In genomic region chr22:23801886-23802377, GRCh38 we compare ENCODE assay signal across 22 cellular contexts. TPM values are rescaled to one million over a fixed set of nuclear protein-coding genes. Genes with fewer than 3 reads are reported as not detected.
A peak's percentile ranks its signal among the peaks of the same experiment; 100 is the strongest.
DNase-seq lines count a peak whose midpoint lies in the region; ATAC-seq, FAIRE-seq and TF ChIP-seq lines count a peak whose summit lies in the region.
"Had no signal": no experiment of that assay in that cellular context is flagged by ENCODE, and none has a peak within 500 bp of the region (broad histone marks: within the 10 kb centered on the region; RNA-seq: fewer than 3 reads in every experiment).

No MANE protein-coding gene starts in this region.

- peaks cover 0 to 42% (median 11%) of the 10 kb centered on the region in 11 experiments; a peak in 11 of 22 replicates for H4K20me1 ChIP-seq in BLaER1 treated with 17β-estradiol and CSF1 and Interleukin-3, amounts not matched to agents 10 nM and 100 nM
- H4K20me1 ChIP-seq in SU-DHL-6 (ENCODE audit: low read depth, low read length): no peaks in the 10 kb centered on the region

- H2AFZ ChIP-seq in SU-DHL-6 (ENCODE audit: low read depth, low read length, severe bottlenecking): no peak overlapping the region
- H2AFZ ChIP-seq: GM23338 had no signal

- DNase-seq in kidney (peak; percentile 29), hypothalamus (lab: John Stamatoyannopoulos, UW) (no peak), left lung (no peak)
- DNase-seq: activated CD4-positive, alpha-beta T cell treated with anti-CD3 and anti-CD28 coated beads for 36 hours; activated T-cell treated with anti-CD3 and anti-CD28 coated beads, Interleukin-2, amount 50 U/mL, for 48 hours; C1 segment of cervical spinal cord; caudate nucleus; dorsolateral prefrontal cortex; left ventricle myocardium inferior; NCI-H1105; NCI-H2081; NCI-H446; PC-3; Right ventricle myocardium superior; sigmoid colon had no signal

- FAIRE-seq in kidney (lab: Jason Lieb, UNC): no peak

- H3K79me2 ChIP-seq in SU-DHL-6 (ENCODE audit: insufficient read depth, low read length): peaks cover 20% of the 10 kb centered on the region

- H3K9ac ChIP-seq in BLaER1 treated with 17β-estradiol and CSF1 and Interleukin-3, amounts not matched to agents 10 nM and 100 nM: peak overlapping the region; percentile 4 to 69 (median 53); a peak in 17 of 22 replicates
- H3K9ac ChIP-seq in SU-DHL-6 (ENCODE audit: low read length): peak overlapping the region; percentile 64
- no peak overlapping the region for H3K9ac ChIP-seq in kidney (ENCODE audit: low read length in 2 of 2)

- peaks cover 71% of the 10 kb centered on the region for H3F3A ChIP-seq in SU-DHL-6 (ENCODE audit: insufficient read depth)

- no peak for TF ChIP-seq CTCF in SU-DHL-6 (IDR thresholded peaks at IDR 0.05; ENCODE audit: insufficient read depth, low read length, poor library complexity, severe bottlenecking)
- TF ChIP-seq CTCF in kidney (IDR thresholded peaks at IDR 0.05; ENCODE audit: borderline replicate concordance, extremely low read depth, insufficient read depth): no peak
- TF ChIP-seq CTCF in left lung (IDR thresholded peaks at IDR 0.05): no peak

- intact Hi-C loops in kidney (cut with DNase I) (no loop called here), left lung (cut with DNase I) (no loop called here)

- H3K27ac ChIP-seq in BLaER1 treated with 17β-estradiol and CSF1 and Interleukin-3, amounts not matched to agents 10 nM and 100 nM: peak overlapping the region in 10 of 11 experiments; percentile 42 to 86 (median 78); a peak in 18 of 22 replicates
- H3K27ac ChIP-seq in SU-DHL-6 (ENCODE audit: low read depth, low read length) (peak overlapping the region; percentile 96), kidney (ENCODE audit: low read depth in 2 of 2, low read length in 2 of 2) (no peak overlapping the region), left lung (no peak overlapping the region)
- H3K27ac ChIP-seq: epithelial cell of prostate, left ventricle myocardium inferior, sigmoid colon, suprapubic skin had no signal

- no peaks in the 10 kb centered on the region for H3K27me3 ChIP-seq in BLaER1 treated with 17β-estradiol and CSF1 and Interleukin-3, amounts not matched to agents 10 nM and 100 nM
- H3K27me3 ChIP-seq in SU-DHL-6 (ENCODE audit: low read length) (no peaks in the 10 kb centered on the region), left lung (no peaks in the 10 kb centered on the region)
- H3K27me3 ChIP-seq: dorsolateral prefrontal cortex, sigmoid colon, suprapubic skin had no signal

- H3K36me3 ChIP-seq in BLaER1 treated with 17β-estradiol and CSF1 and Interleukin-3, amounts not matched to agents 10 nM and 100 nM: peaks cover 74 to 97% (median 88%) of the 10 kb centered on the region in 11 experiments
- no peaks in the 10 kb centered on the region for H3K36me3 ChIP-seq in SU-DHL-6 (ENCODE audit: low read length)
- H3K36me3 ChIP-seq in kidney (ENCODE audit: control insufficient read depth in 1 of 2, insufficient read depth in 2 of 2, low read length in 2 of 2): peaks cover 31 to 56% of the 10 kb centered on the region in 2 donors
- peaks cover 0 to 93% of the 10 kb centered on the region in 2 donors for H3K36me3 ChIP-seq in left lung

- no peaks in the 10 kb centered on the region for H3K9me2 ChIP-seq in SU-DHL-6 (replicated peaks; ENCODE audit: insufficient read depth, low read length)

- peaks cover 24 to 51% (median 49%) of the 10 kb centered on the region in 10 experiments for H3K4me1 ChIP-seq in BLaER1 treated with 17β-estradiol and CSF1 and Interleukin-3, amounts not matched to agents 10 nM and 100 nM
- H3K4me1 ChIP-seq in kidney (ENCODE audit: control insufficient read depth in 1 of 2, insufficient read depth in 1 of 2, low read depth in 1 of 2, low read length in 2 of 2): no peaks in the 10 kb centered on the region
- H3K4me1 ChIP-seq in left lung: no peaks in the 10 kb centered on the region
- H3K4me1 ChIP-seq: sigmoid colon, suprapubic skin had no signal

- no peak for ATAC-seq in HG03457 (IDR thresholded peaks at IDR 0.05; ENCODE audit: unreplicated experiment)
- no peak for ATAC-seq in left lung
- ATAC-seq: activated CD4-positive, alpha-beta T cell treated with anti-CD3 and anti-CD28 coated beads for 36 hours; GM23338; PC-3 had no signal

- H3K9me3 ChIP-seq in BLaER1 treated with 17β-estradiol and CSF1 and Interleukin-3, amounts not matched to agents 10 nM and 100 nM (replicated peaks in 1 of 11): no peaks in the 10 kb centered on the region
- no peaks in the 10 kb centered on the region for H3K9me3 ChIP-seq in SU-DHL-6 (ENCODE audit: insufficient read depth, low read length)
- H3K9me3 ChIP-seq in kidney (ENCODE audit: control insufficient read depth in 1 of 2, low read length in 2 of 2): no peaks in the 10 kb centered on the region
- no peaks in the 10 kb centered on the region for H3K9me3 ChIP-seq in left lung
- H3K9me3 ChIP-seq: left ventricle myocardium inferior, sigmoid colon, suprapubic skin had no signal

- peak overlapping the region; percentile 69 to 90 (median 81) for H3K4me2 ChIP-seq in BLaER1 treated with 17β-estradiol and CSF1 and Interleukin-3, amounts not matched to agents 10 nM and 100 nM
- H3K4me2 ChIP-seq in SU-DHL-6 (ENCODE audit: low read depth, low read length, poor library complexity, severe bottlenecking): peak overlapping the region; percentile 98
- H3K4me2 ChIP-seq: GM23338 had no signal

- peak overlapping the region in 1 of 10 experiments; percentile 31; a peak in 3 of 20 replicates for H3K4me3 ChIP-seq in BLaER1 treated with 17β-estradiol and CSF1 and Interleukin-3, amounts not matched to agents 10 nM and 100 nM
- H3K4me3 ChIP-seq in SU-DHL-6 (ENCODE audit: insufficient read depth, low read length, poor library complexity, severe bottlenecking): no peak overlapping the region
- no peak overlapping the region for H3K4me3 ChIP-seq in kidney (ENCODE audit: low read length in 2 of 2)
- H3K4me3 ChIP-seq in left lung: no peak overlapping the region
- H3K4me3 ChIP-seq: dorsolateral prefrontal cortex, GM23338, left ventricle myocardium inferior, sigmoid colon, suprapubic skin had no signal

RNA-seq across cellular contexts. Expression of gene SMARCB1, which starts 15.2 kb away (rescaled TPM):
- total RNA-seq in kidney (79.0 TPM), left lung (10 to 100 TPM; 52.4 to 80.5 TPM)
- polyA plus RNA-seq in kidney (ENCODE audit: insufficient read depth, low read depth, low replicate concordance): 68.7 TPM

RNA-seq across cellular contexts. Expression of gene MMP11, which starts 29.3 kb away (rescaled TPM):
- total RNA-seq in kidney (4.4 TPM), left lung (1 to 10 TPM; 1.2 to 5.3 TPM)
- polyA plus RNA-seq in kidney (ENCODE audit: insufficient read depth, low read depth, low replicate concordance): 2.7 TPM

RNA-seq across cellular contexts. Expression of gene CHCHD10, which starts 34.2 kb away (rescaled TPM):
- total RNA-seq in kidney (190 TPM), left lung (100 to 1,000 TPM in 1 of 2 donors, 10 to 100 TPM in 1; 73.0 to 128 TPM)
- polyA plus RNA-seq in kidney (ENCODE audit: insufficient read depth, low read depth, low replicate concordance): 1,445 TPM
- polyA plus RNA-seq: neural cell had no signal

RNA-seq across cellular contexts. Expression of gene DERL3, which starts 36.9 kb away (rescaled TPM):
- total RNA-seq in kidney: 24.7 TPM
- polyA plus RNA-seq in kidney (ENCODE audit: insufficient read depth, low read depth, low replicate concordance): 3.1 TPM
- 1 to 10 TPM; 6.7 to 9.4 TPM for total RNA-seq in left lung
- total RNA-seq: PC-3 had no signal

RNA-seq across cellular contexts. Expression of gene C22orf15, which starts 39.1 kb away (rescaled TPM):
- total RNA-seq in kidney (not detected), left lung (1 to 10 TPM in 1 of 2 donors, under 1 TPM in 1; 0.58 to 3.1 TPM)
- not detected for polyA plus RNA-seq in kidney (ENCODE audit: insufficient read depth, low read depth, low replicate concordance)
- total RNA-seq: left ventricle myocardium inferior, PC-3, Right ventricle myocardium superior, suprapubic skin had no signal
- polyA plus RNA-seq: neural cell had no signal

Comparison
In these comparisons a context has a peak if more than half of its experiments do, and no peak if none do; other contexts are left out.
1. H3K27ac ChIP-seq: peak in BLaER1 treated with 17β-estradiol and CSF1 and Interleukin-3, amounts not matched to agents 10 nM and 100 nM (10 of 11) and SU-DHL-6 (single experiment); none in kidney (0 of 2) and left lung (0 of 2).
2. H3K9ac ChIP-seq: peak in BLaER1 treated with 17β-estradiol and CSF1 and Interleukin-3, amounts not matched to agents 10 nM and 100 nM (11 of 11) and SU-DHL-6 (single experiment); none in kidney (0 of 2).